Comparison of ENCODE assay signal across 12 cellular contexts in genomic region chr14:81550001-81550642, GRCh38. TPM values are rescaled to one million over a fixed set of nuclear protein-coding genes. Genes with fewer than 3 reads are reported as not detected.
DNase-seq lines count a peak whose midpoint lies in the region; ATAC-seq and TF ChIP-seq lines count a peak whose summit lies in the region.
"Had no signal": no experiment of that assay in that cellular context is flagged by ENCODE, and none has a peak within 500 bp of the region (broad histone marks: within the 10 kb centered on the region; RNA-seq: fewer than 3 reads in every experiment).

No MANE protein-coding gene starts in this region.

- H3K27me3 ChIP-seq in body of pancreas, result no peaks in the 10 kb centered on the region
- H3K27me3 ChIP-seq: BLaER1 treated with 17β-estradiol and CSF1 and Interleukin-3, amounts not matched to agents 10 nM and 100 nM had no signal

- no peaks in the 10 kb centered on the region for H3K36me3 ChIP-seq in body of pancreas (replicated peaks in 1 of 2; ENCODE audit: insufficient read depth in 1 of 2, low read depth in 2 of 2)
- H3K36me3 ChIP-seq: BLaER1 treated with 17β-estradiol and CSF1 and Interleukin-3, amounts not matched to agents 10 nM and 100 nM had no signal

- H3K4me3 ChIP-seq in GM12865 (ENCODE audit: low read depth, low read length) (no peak overlapping the region), body of pancreas (no peak overlapping the region)
- H3K4me3 ChIP-seq: BLaER1 treated with 17β-estradiol and CSF1 and Interleukin-3, amounts not matched to agents 10 nM and 100 nM had no signal

- WGBS in body of pancreas, 2 donors, result 61 to 71% methylated on average over 4 of the region's 4 CpGs

- H3K9me3 ChIP-seq in body of pancreas, result no peaks in the 10 kb centered on the region
- H3K9me3 ChIP-seq: BLaER1 treated with 17β-estradiol and CSF1 and Interleukin-3, amounts not matched to agents 10 nM and 100 nM had no signal

- DNase-seq in GM12865 (ENCODE audit: low read depth), result peak; percentile 71
- DNase-seq in body of pancreas, result no peak
- no peak for DNase-seq in NCI-H446 (lab: John Stamatoyannopoulos, UW)
- DNase-seq in cerebellum (ENCODE audit: low spot score), result no peak
- no peak for DNase-seq in NCI-H2029 treated with DMSO at 0.1 percent for 48 hours (lab: John Stamatoyannopoulos, UW)
- DNase-seq: effector memory CD4-positive, alpha-beta T cell; NCI-H2107; stimulated activated naive B cell treated with anti-CD40 and anti-IgM and Interleukin-4, amounts not matched to agents 10 μg/mL and 1 μg/mL and 100 μg/mL, for 72 hours had no signal

- peaks cover 6% of the 10 kb centered on the region for H3K4me1 ChIP-seq in body of pancreas
- H3K4me1 ChIP-seq: BLaER1 treated with 17β-estradiol and CSF1 and Interleukin-3, amounts not matched to agents 10 nM and 100 nM had no signal

- no peak overlapping the region for H3K27ac ChIP-seq in body of pancreas
- H3K27ac ChIP-seq: BLaER1 treated with 17β-estradiol and CSF1 and Interleukin-3, amounts not matched to agents 10 nM and 100 nM had no signal

- ATAC-seq in GM19025 (IDR thresholded peaks at IDR 0.05; ENCODE audit: low read depth, unreplicated experiment) (peak; percentile 86), HG02610 (IDR thresholded peaks at IDR 0.05; ENCODE audit: unreplicated experiment) (peak; percentile 98), HG03378 (IDR thresholded peaks at IDR 0.05; ENCODE audit: unreplicated experiment) (peak; percentile 97), body of pancreas (no peak)

- intact Hi-C loops in body of pancreas (cut with DNase I), result no loop called here

- TF ChIP-seq POLR2A in body of pancreas (IDR thresholded peaks at IDR 0.05), result no peak

- no peak for TF ChIP-seq CTCF in GM12865 (IDR thresholded peaks at IDR 0.05; ENCODE audit: insufficient read depth, low read depth, low read length, missing control alignments)
- no peak for TF ChIP-seq CTCF in body of pancreas (IDR thresholded peaks at IDR 0.05)

RNA-seq across cellular contexts. Expression of gene SEL1L, which starts 16.5 kb away (rescaled TPM):
- total RNA-seq in body of pancreas, result 100 to 1,000 TPM; 183 to 268 TPM
- total RNA-seq in cerebellum, result 60.5 TPM
